In genomic region chr11:64224891-64225607, GRCh38 we compare ENCODE assay signal across 8 cellular contexts. TPM values are rescaled to one million over a fixed set of nuclear protein-coding genes. Genes with fewer than 3 reads are reported as not detected.
A peak's percentile ranks its signal among the peaks of the same experiment; 100 is the strongest.
DNase-seq lines count a peak whose midpoint lies in the region; ATAC-seq and TF ChIP-seq lines count a peak whose summit lies in the region.

No MANE protein-coding gene starts in this region.

- H3K36me3 ChIP-seq in GM23248 (ENCODE audit: low read depth) = no peaks in the 10 kb centered on the region
- H3K36me3 ChIP-seq in gastroesophageal sphincter = peaks cover 0 to 22% of the 10 kb centered on the region in 2 donors
- H3K36me3 ChIP-seq in skeletal muscle tissue (ENCODE audit: control insufficient read depth in 3 of 3, insufficient read depth in 3 of 3, low read length in 3 of 3) = peaks cover 8 to 17% (median 14%) of the 10 kb centered on the region in 3 donors

- peak overlapping the region; percentile 82 for H3K4me2 ChIP-seq in GM23248 (ENCODE audit: unreplicated experiment)

- H3K4me1 ChIP-seq in GM23248 (ENCODE audit: insufficient read depth) (peaks cover 6% of the 10 kb centered on the region; the same call in 1 of the 2 replicates), gastroesophageal sphincter (peaks cover 0 to 54% (median 30%) of the 10 kb centered on the region in 3 donors), skeletal muscle tissue (ENCODE audit: control insufficient read depth in 3 of 3, insufficient read depth in 3 of 3, low read length in 3 of 3) (peaks cover 64 to 73% (median 69%) of the 10 kb centered on the region in 3 donors)

- H3K27ac ChIP-seq in GM23248 (no peak overlapping the region), VCaP (peak overlapping the region; percentile 94), gastroesophageal sphincter (peak overlapping the region in 3 of 4 donors; percentile 87 to 94 (median 88)), skeletal muscle tissue (ENCODE audit: low read depth, low read length) (peak overlapping the region; percentile 95)

- no peaks in the 10 kb centered on the region for H3K9me2 ChIP-seq in GM23248 (ENCODE audit: insufficient read depth)

- TF ChIP-seq CTCF in VCaP (conservative IDR thresholded peaks at IDR 0.05) = no peak
- no peak for TF ChIP-seq CTCF in gastroesophageal sphincter (IDR thresholded peaks at IDR 0.05)

- no peak for ATAC-seq in gastroesophageal sphincter
- ATAC-seq in HG03342 (IDR thresholded peaks at IDR 0.05; ENCODE audit: unreplicated experiment) = no peak

- DNase-seq in GM23248 (peak; percentile 32), mucosa of gallbladder (ENCODE audit: low spot score) (no peak), NCI-H1105 treated with DMSO at 0.1 percent for 48 hours (lab: John Stamatoyannopoulos, UW) (no peak), NCI-H128 (lab: John Stamatoyannopoulos, UW; ENCODE audit: unreplicated experiment) (no peak)

- H3K79me2 ChIP-seq in GM23248 (ENCODE audit: insufficient read depth) = peaks cover 36% of the 10 kb centered on the region

- H4K20me1 ChIP-seq in GM23248 (ENCODE audit: insufficient read depth) = no peaks in the 10 kb centered on the region

- TF ChIP-seq POLR2A in gastroesophageal sphincter (IDR thresholded peaks at IDR 0.05) = no peak

- H3K9ac ChIP-seq in GM23248 (peak overlapping the region; percentile 86), skeletal muscle tissue (ENCODE audit: low read depth in 1 of 3, low read length in 3 of 3) (peak overlapping the region; percentile 98 to 99 (median 99))

- peaks cover 6% of the 10 kb centered on the region; the same call in 1 of the 2 replicates for H3F3A ChIP-seq in GM23248 (ENCODE audit: insufficient read depth)

- H3K9me3 ChIP-seq in GM23248 (ENCODE audit: low read depth) = no peaks in the 10 kb centered on the region
- H3K9me3 ChIP-seq in gastroesophageal sphincter = no peaks in the 10 kb centered on the region
- no peaks in the 10 kb centered on the region for H3K9me3 ChIP-seq in skeletal muscle tissue (ENCODE audit: control insufficient read depth in 3 of 3, low read length in 3 of 3)

- no peak overlapping the region for H2AFZ ChIP-seq in GM23248

- no peak for TF ChIP-seq EP300 in gastroesophageal sphincter (IDR thresholded peaks at IDR 0.05)

- in situ Hi-C loops in GM23248 (cut with MboI) = no loop called here

- peak overlapping the region; percentile 97 for H3K4me3 ChIP-seq in GM23248
- peak overlapping the region; percentile 66 to 88 for H3K4me3 ChIP-seq in gastroesophageal sphincter
- peak overlapping the region; percentile 90 to 97 (median 95) for H3K4me3 ChIP-seq in skeletal muscle tissue (ENCODE audit: low read length in 3 of 3)

- H3K27me3 ChIP-seq in GM23248 (replicated peaks; ENCODE audit: insufficient read depth) (no peaks in the 10 kb centered on the region), gastroesophageal sphincter (no peaks in the 10 kb centered on the region), skeletal muscle tissue (ENCODE audit: control insufficient read depth in 3 of 3, insufficient read depth in 3 of 3, low read length in 3 of 3) (no peaks in the 10 kb centered on the region)

- 61 to 66% methylated on average over 22 of the region's 22 CpGs for WGBS in GM23248 (ENCODE audit: low coverage in 1 of 2, low lambda C conversion rate in 2 of 2, missing lambda C conversion rate in 2 of 2), 2 experiments
- WGBS in gastroesophageal sphincter (ENCODE audit: low coverage in 1 of 2), 2 donors = 93 to 96% methylated on average over 3 to 4 of the region's 22 CpGs

RNA-seq across cellular contexts. Expression of gene TRPT1, which starts 0.9 kb away (rescaled TPM):
- total RNA-seq in GM23248 (2014; rRNA removed; shearing (Covaris generic)) = 53.7 and 66.0 TPM in 2 replicates
- polyA plus RNA-seq in GM23248 (2016; fragmentation: Nextera tagmentation; extraction: Ambion mirVana) = 50.7 and 54.7 TPM in 2 replicates
- 10 to 100 TPM; 41.4 to 59.9 (median 50.3) TPM for total RNA-seq in gastroesophageal sphincter
- total RNA-seq in skeletal muscle tissue = 53.2 TPM
- 47.4 TPM for total RNA-seq in mucosa of gallbladder

RNA-seq across cellular contexts. Expression of gene NUDT22, which starts 1.0 kb away (rescaled TPM):
- total RNA-seq in GM23248 (2014; rRNA removed; shearing (Covaris generic)) = 75.9 and 97.9 TPM in 2 replicates
- 74.5 and 78.9 TPM in 2 replicates for polyA plus RNA-seq in GM23248 (2016; fragmentation: Nextera tagmentation; extraction: Ambion mirVana)
- total RNA-seq in gastroesophageal sphincter (10 to 100 TPM; 36.8 to 53.7 (median 45.8) TPM), skeletal muscle tissue (17.2 TPM), mucosa of gallbladder (78.6 TPM)

RNA-seq across cellular contexts. Expression of gene DNAJC4, which starts 5.3 kb away (rescaled TPM):
- total RNA-seq in GM23248 (2014; rRNA removed; shearing (Covaris generic)) = 2.7 and 11.0 TPM in 2 replicates
- polyA plus RNA-seq in GM23248 (2016; fragmentation: Nextera tagmentation; extraction: Ambion mirVana) = 33.4 and 34.7 TPM in 2 replicates
- total RNA-seq in gastroesophageal sphincter = 10 to 100 TPM in 3 of 4 donors, 1 to 10 TPM in 1; 7.1 to 33.5 (median 28.9) TPM
- 18.8 TPM for total RNA-seq in skeletal muscle tissue
- 62.7 TPM for total RNA-seq in mucosa of gallbladder

RNA-seq across cellular contexts. Expression of gene VEGFB, which starts 9.3 kb away (rescaled TPM):
- 17.7 and 27.8 TPM in 2 replicates for total RNA-seq in GM23248 (2014; rRNA removed; shearing (Covaris generic))
- polyA plus RNA-seq in GM23248 (2016; fragmentation: Nextera tagmentation; extraction: Ambion mirVana) = 21.6 and 22.6 TPM in 2 replicates
- 100 to 1,000 TPM in 2 of 4 donors, 10 to 100 TPM in 2; 49.9 to 152 (median 88.6) TPM for total RNA-seq in gastroesophageal sphincter
- 24.5 TPM for total RNA-seq in skeletal muscle tissue
- total RNA-seq in mucosa of gallbladder = 104 TPM

RNA-seq across cellular contexts. Expression of gene FKBP2, which starts 15.8 kb away (rescaled TPM):
- 40.7 and 54.4 TPM in 2 replicates for total RNA-seq in GM23248 (2014; rRNA removed; shearing (Covaris generic))
- 185 and 188 TPM in 2 replicates for polyA plus RNA-seq in GM23248 (2016; fragmentation: Nextera tagmentation; extraction: Ambion mirVana)
- total RNA-seq in gastroesophageal sphincter (10 to 100 TPM; 45.5 to 78.3 (median 58.4) TPM), skeletal muscle tissue (26.1 TPM), mucosa of gallbladder (120 TPM)
